Comparison of ENCODE assay signal across 23 cellular contexts in genomic region chr7:118525020-118525419, GRCh38.
DNase-seq lines count a peak whose midpoint lies in the region; ATAC-seq and TF ChIP-seq lines count a peak whose summit lies in the region.
"Had no signal": no experiment of that assay in that cellular context is flagged by ENCODE, and none has a peak within 500 bp of the region (broad histone marks: within the 10 kb centered on the region; RNA-seq: fewer than 3 reads in every experiment).

No MANE protein-coding gene starts in this region.

- H2AFZ ChIP-seq in neural cell (ENCODE audit: low read depth, low read length): no peak overlapping the region

- no peaks in the 10 kb centered on the region for H3F3A ChIP-seq in neural cell (ENCODE audit: insufficient read depth, low read length, poor library complexity, severe bottlenecking)

- no peak overlapping the region for H3K4me2 ChIP-seq in neural cell (ENCODE audit: low read length)
- H3K4me2 ChIP-seq: BLaER1 had no signal

- no peak for ATAC-seq in GM18502 (IDR thresholded peaks at IDR 0.05; ENCODE audit: poor library complexity, unreplicated experiment)
- ATAC-seq: GM12878 had no signal

- H3K27me3 ChIP-seq in neural cell (ENCODE audit: insufficient read depth, low read depth, low read length): no peaks in the 10 kb centered on the region
- H3K27me3 ChIP-seq: BE2C, BLaER1 had no signal

- no peak overlapping the region for H3K9ac ChIP-seq in neural cell (ENCODE audit: low read length)
- H3K9ac ChIP-seq: BLaER1 had no signal

- no peak overlapping the region for H3K27ac ChIP-seq in neural cell (ENCODE audit: low read length)
- H3K27ac ChIP-seq: BLaER1 had no signal

- no peaks in the 10 kb centered on the region for H4K20me1 ChIP-seq in neural cell (ENCODE audit: insufficient read depth)
- H4K20me1 ChIP-seq: BLaER1 had no signal

- peak; percentile 76 for TF ChIP-seq EP300 in neural cell (conservative IDR thresholded peaks at IDR 0.05; ENCODE audit: poor library complexity, severe bottlenecking)

- TF ChIP-seq RAD21 in neural cell (conservative IDR thresholded peaks at IDR 0.05): no peak

- H3K36me3 ChIP-seq in neural cell (ENCODE audit: insufficient read depth, low read length): no peaks in the 10 kb centered on the region
- H3K36me3 ChIP-seq: BE2C, BLaER1 had no signal

- H3K9me3 ChIP-seq in neural cell (ENCODE audit: low read length): no peaks in the 10 kb centered on the region
- H3K9me3 ChIP-seq: BLaER1 had no signal

- TF ChIP-seq CTCF in neural cell (IDR thresholded peaks at IDR 0.05; ENCODE audit: poor library complexity, severe bottlenecking): no peak

- no peaks in the 10 kb centered on the region for H3K9me2 ChIP-seq in neural cell (ENCODE audit: insufficient read depth, low read length)

- no peak overlapping the region for H3K4me3 ChIP-seq in neural cell (ENCODE audit: low read length)
- H3K4me3 ChIP-seq: BLaER1, GM12878 had no signal

- DNase-seq in NCI-H748 (lab: John Stamatoyannopoulos, UW; ENCODE audit: unreplicated experiment) (peak; percentile 42), NCI-H748 treated with DMSO at 0.1 percent for 48 hours (lab: John Stamatoyannopoulos, UW) (no peak), NCI-H2081 treated with DMSO at 0.1 percent for 48 hours (lab: John Stamatoyannopoulos, UW) (peak; percentile 60), inferior parietal cortex (ENCODE audit: extremely low spot score) (no peak)
- DNase-seq: 8988T; ACHN; BE2C; C1 segment of cervical spinal cord; CD4-positive, alpha-beta memory T cell; CD4-positive, CD25-positive, alpha-beta regulatory T cell; CD8-positive, alpha-beta memory T cell; COR-L47; DMS 273 treated with DMSO at 0.1 percent for 48 hours; DMS153; DMS53; DMS79; DND-41; EL; GDM1 had no signal

- no peaks in the 10 kb centered on the region for H3K79me2 ChIP-seq in neural cell (replicated peaks; ENCODE audit: insufficient read depth, low read length)

TF ChIP-seq in neural cell, 6 proteins besides CTCF, POLR2A, EP300 and RAD21:
- TF ChIP-seq POLR2AphosphoS5 (IDR thresholded peaks at IDR 0.05): peak; percentile 88
- TF ChIP-seq TAF1 (IDR thresholded peaks at IDR 0.05; ENCODE audit: low read depth): no peak
TF ChIP-seq in neural cell: peak in this region for 1.

Comparison
In these comparisons a context has a peak if more than half of its experiments do, and no peak if none do; other contexts are left out.
1. DNase-seq: peak in NCI-H748 (single experiment) and NCI-H2081 treated with DMSO at 0.1 percent for 48 hours (single experiment); none in NCI-H748 treated with DMSO at 0.1 percent for 48 hours (single experiment) and inferior parietal cortex (single experiment).